20 cellular contexts compared by ENCODE assay signal in genomic region chr11:13280777-13281176, GRCh38. TPM values are rescaled to one million over a fixed set of nuclear protein-coding genes. Genes with fewer than 3 reads are reported as not detected.
DNase-seq lines count a peak whose midpoint lies in the region; ATAC-seq, FAIRE-seq and TF ChIP-seq lines count a peak whose summit lies in the region.
"Had no signal": no experiment of that assay in that cellular context is flagged by ENCODE, and none has a peak within 500 bp of the region (broad histone marks: within the 10 kb centered on the region; RNA-seq: fewer than 3 reads in every experiment).

No MANE protein-coding gene starts in this region.

- peaks cover 80% of the 10 kb centered on the region for H3K4me1 Mint-ChIP-seq in activated T-cell treated with anti-CD3 and anti-CD28 coated beads, Interleukin-2, amount 50 U/mL, for 24 hours (ENCODE audit: low read depth)

- peaks cover 4% of the 10 kb centered on the region; the same call in 1 of the 2 replicates for H3K79me2 ChIP-seq in HCT116 (ENCODE audit: insufficient read depth, low read length)
- peaks cover 52% of the 10 kb centered on the region for H3K79me2 ChIP-seq in GM12878 (ENCODE audit: control insufficient read depth, insufficient read depth, low read length)

- no peak for TF ChIP-seq EP300 in GM12878 (IDR thresholded peaks at IDR 0.05; ENCODE audit: borderline replicate concordance in 1 of 2, control insufficient read depth in 1 of 2, low read depth in 2 of 2, low read length in 2 of 2)

- TF ChIP-seq POLR2A in HCT116 (IDR thresholded peaks at IDR 0.05; ENCODE audit: borderline replicate concordance, extremely low read depth, insufficient read depth, insufficient read length) (no peak), GM12878 (IDR thresholded peaks at IDR 0.05; ENCODE audit: low read depth, low read length) (no peak), gastrocnemius medialis (IDR thresholded peaks at IDR 0.05) (no peak)

- H3K9me3 Mint-ChIP-seq in activated T-cell treated with anti-CD3 and anti-CD28 coated beads, Interleukin-2, amount 50 U/mL, for 24 hours: no peaks in the 10 kb centered on the region

- TF ChIP-seq RAD21 in HCT116 (IDR thresholded peaks at IDR 0.05; ENCODE audit: low read depth): no peak
- no peak for TF ChIP-seq RAD21 in GM12878 (IDR thresholded peaks at IDR 0.05; ENCODE audit: insufficient read depth, low read depth, low read length)

- RAD21 ChIA-PET in HCT116 (lab: Charles Lee; ENCODE audit: low non-redundant PET in 1 of 2, low total read pairs in 2 of 2, uncharacterized antibody in 2 of 2, unreplicated experiment in 2 of 2) (no interaction called here), GM12878 (lab: Charles Lee; ENCODE audit: unreplicated experiment) (interaction anchor here (1.4 to 3.4 kb wide), 4 partner anchors 7 to 56 kb away, joined by 5 to 52 read pairs (median 16); no protein-coding TSS in a partner anchor)

- peaks cover 8% of the 10 kb centered on the region for H3K36me3 Mint-ChIP-seq in activated T-cell treated with anti-CD3 and anti-CD28 coated beads, Interleukin-2, amount 50 U/mL, for 24 hours (ENCODE audit: low read depth)

- DNase-seq in activated T-cell treated with anti-CD3 and anti-CD28 coated beads, Interleukin-2, amount 50 U/mL, for 24 hours: no peak
- no peak for DNase-seq in activated T-cell treated with anti-CD3 and anti-CD28 coated beads, Interleukin-2, amount 50 U/mL, for 48 hours
- DNase-seq in HCT116 (ENCODE audit: low read depth, low spot score) (no peak), GM12878 (ENCODE audit: low read depth, low spot score) (no peak), gastrocnemius medialis (no peak), HTR-8/SVneo (ENCODE audit: insufficient read length, low spot score) (no peak)
- DNase-seq: activated CD4-positive, alpha-beta T cell treated with anti-CD3 and anti-CD28 coated beads for 4 hours; GF-D8; NCI-H2171 treated with DMSO at 0.1 percent for 48 hours; NCI-H526; spleen; stimulated activated CD4-positive, alpha-beta T cell treated with anti-CD3 and anti-CD28 coated beads, Interleukin-4, amount 100 ng/mL, for 4 hours; substantia nigra had no signal

- SMC1A ChIA-PET in GM12878 (lab: Charles Lee; ENCODE audit: uncharacterized antibody, unreplicated experiment): interaction anchor here (1.3 to 3.4 kb wide), 12 partner anchors 8 to 64 kb away, joined by 3 to 77 read pairs (median 7); no protein-coding TSS in a partner anchor

- no TSS peak for BruUV-seq in HCT116 (replicated peaks; lab: Mats Ljungman, UMichigan)
- no TSS peak for BruUV-seq in GM12878 (replicated peaks; lab: Mats Ljungman, UMichigan)

- no peak for FAIRE-seq in GM12878 (lab: Jason Lieb, UNC)
- no peak for FAIRE-seq in HTR-8/SVneo (lab: Jason Lieb, UNC)
- FAIRE-seq: GM19239, TTC549 had no signal

- H3K36me3 ChIP-seq in HCT116 (ENCODE audit: control insufficient read depth in 1 of 2, insufficient read depth in 2 of 2, low read length in 2 of 2): no peaks in the 10 kb centered on the region
- H3K36me3 ChIP-seq in GM12878 (ENCODE audit: control insufficient read depth in 2 of 2, insufficient read depth in 2 of 2, low read length in 1 of 2): no peaks in the 10 kb centered on the region; a peak in 1 of 4 replicates
- no peaks in the 10 kb centered on the region for H3K36me3 ChIP-seq in gastrocnemius medialis
- H3K36me3 ChIP-seq: vagina had no signal

- H3K27ac ChIP-seq in HCT116 (ENCODE audit: low read depth, low read length) (no peak overlapping the region), GM12878 (ENCODE audit: control insufficient read depth, insufficient read depth) (no peak overlapping the region), gastrocnemius medialis (peak overlapping the region; percentile 55 to 70 (median 57))
- H3K27ac ChIP-seq: C4-2B, spleen, vagina had no signal

- H3K27me3 ChIP-seq in HCT116 (ENCODE audit: insufficient read depth, low read length) (peaks cover 6% of the 10 kb centered on the region), GM12878 (replicated peaks in 1 of 2; ENCODE audit: control insufficient read depth in 2 of 2, insufficient read depth in 2 of 2, low read length in 1 of 2) (peaks cover 0 to 3% of the 10 kb centered on the region in 2 experiments; a peak in 1 of 4 replicates), gastrocnemius medialis (no peaks in the 10 kb centered on the region)
- H3K27me3 ChIP-seq: vagina had no signal

- H3K4me3 ChIP-seq in HCT116 (replicated peaks in 1 of 2; ENCODE audit: low read depth in 1 of 2, low read length in 2 of 2) (no peak overlapping the region), GM12878 (peak overlapping the region; percentile 36; the same call in 1 of the 2 replicates), gastrocnemius medialis (no peak overlapping the region)
- H3K4me3 ChIP-seq: vagina had no signal

- H3K4me2 ChIP-seq in HCT116 (ENCODE audit: low read length): peak overlapping the region; percentile 40; the same call in 1 of the 2 replicates
- peak overlapping the region; percentile 17 for H3K4me2 ChIP-seq in GM12878 (ENCODE audit: control insufficient read depth, insufficient read depth)

- CTCF ChIA-PET in HCT116 (lab: Charles Lee) (no interaction called here), GM12878 (lab: Yijun Ruan, JAX) (interaction anchor here (1.4 to 4.2 kb wide), 7 partner anchors 15 to 104 kb away, joined by 4 to 69 read pairs (median 12); no protein-coding TSS in a partner anchor)

- no peak for ATAC-seq in HCT116
- no peak for ATAC-seq in GM12878
- ATAC-seq in gastrocnemius medialis: no peak
- ATAC-seq in HG03442 (IDR thresholded peaks at IDR 0.05; ENCODE audit: unreplicated experiment): no peak
- no peak for ATAC-seq in HG02884 (IDR thresholded peaks at IDR 0.05; ENCODE audit: unreplicated experiment)

- POLR2A ChIA-PET in HCT116 (lab: Charles Lee): no interaction called here
- POLR2A ChIA-PET in GM12878 (lab: Charles Lee): interaction anchor here (1.2 to 3.3 kb wide), 4 partner anchors 10 to 54 kb away, joined by 4 to 28 read pairs (median 18); no protein-coding TSS in a partner anchor

- H3K4me1 ChIP-seq in HCT116 (ENCODE audit: control insufficient read depth in 1 of 2, insufficient read depth in 2 of 2, low read length in 2 of 2): peaks cover 19 to 34% of the 10 kb centered on the region in 2 experiments
- peaks cover 2% of the 10 kb centered on the region; the same call in 1 of the 2 replicates for H3K4me1 ChIP-seq in GM12878 (ENCODE audit: control insufficient read depth, insufficient read depth, low read length)
- H3K4me1 ChIP-seq in gastrocnemius medialis: peaks cover 50 to 71% of the 10 kb centered on the region in 2 donors

- H3K27me3 Mint-ChIP-seq in activated T-cell treated with anti-CD3 and anti-CD28 coated beads, Interleukin-2, amount 50 U/mL, for 24 hours: no peaks in the 10 kb centered on the region

- H3K27ac Mint-ChIP-seq in activated T-cell treated with anti-CD3 and anti-CD28 coated beads, Interleukin-2, amount 50 U/mL, for 24 hours: peak overlapping the region; percentile 53

- H3K9me2 ChIP-seq in HCT116 (ENCODE audit: insufficient read depth): no peaks in the 10 kb centered on the region

- in situ Hi-C loops in GM12878 (cut with MboI) (no loop called here), gastrocnemius medialis (cut with MboI; ENCODE audit: low sequenced_read_pairs in 4 of 4) (loop anchor here in 1 of 4 donors (10.0 kb wide), 1 partner anchor 54 kb away; no protein-coding TSS in a partner anchor)

- no peak overlapping the region for H3K4me3 Mint-ChIP-seq in activated T-cell treated with anti-CD3 and anti-CD28 coated beads, Interleukin-2, amount 50 U/mL, for 24 hours

- H2AFZ ChIP-seq in HCT116 (ENCODE audit: low read depth, low read length, poor library complexity, severe bottlenecking) (no peak overlapping the region), GM12878 (ENCODE audit: control insufficient read depth, low read depth, low read length) (no peak overlapping the region)

- H3K9me3 ChIP-seq in HCT116 (ENCODE audit: control insufficient read depth in 1 of 2, insufficient read depth in 1 of 2, low read depth in 1 of 2, low read length in 2 of 2) (no peaks in the 10 kb centered on the region), GM12878 (replicated peaks; ENCODE audit: control insufficient read depth, insufficient read depth, low read length) (no peaks in the 10 kb centered on the region), gastrocnemius medialis (no peaks in the 10 kb centered on the region)
- H3K9me3 ChIP-seq: neutrophil, spleen, vagina had no signal

- intact Hi-C loops in HCT116 (cut with micrococcal nuclease): no loop called here
- intact Hi-C loops in GM12878 (cut with micrococcal nuclease; ENCODE audit: unreplicated experiment): no loop called here
- intact Hi-C loops in gastrocnemius medialis (cut with DNase I; ENCODE audit: low total_unique reads): no loop called here

- 72% methylated on average over 3 of the region's 3 CpGs for WGBS in GM12878 (ENCODE audit: insufficient coverage, insufficient replicate concordance, low lambda C conversion rate, missing lambda C conversion rate)

- H3K9ac ChIP-seq in HCT116 (ENCODE audit: low read length) (no peak overlapping the region), GM12878 (ENCODE audit: control insufficient read depth, insufficient read depth, low read length) (no peak overlapping the region)

- H4K20me1 ChIP-seq in HCT116 (ENCODE audit: insufficient read depth) (no peaks in the 10 kb centered on the region), GM12878 (ENCODE audit: control insufficient read depth, insufficient read depth) (no peaks in the 10 kb centered on the region)

- TF ChIP-seq CTCF in HCT116 (IDR thresholded peaks at IDR 0.05 in 2 of 3, conservative IDR thresholded peaks at IDR 0.05 in 1 of 3; ENCODE audit: borderline replicate concordance in 1 of 3, insufficient read depth in 1 of 3, low read depth in 2 of 3, low read length in 2 of 3) (no peak), GM12878 (IDR thresholded peaks at IDR 0.05 in 2 of 3, conservative IDR thresholded peaks at IDR 0.05 in 1 of 3; ENCODE audit: control insufficient read depth in 2 of 3, extremely low read depth in 1 of 3, insufficient read depth in 1 of 3, low read depth in 3 of 3, low read length in 3 of 3) (no peak), gastrocnemius medialis (IDR thresholded peaks at IDR 0.05 in 4 of 5, conservative IDR thresholded peaks at IDR 0.05 in 1 of 5) (no peak)

RNA-seq across cellular contexts. Expression of gene BMAL1, which starts 3.2 kb away (rescaled TPM):
- total RNA-seq in HCT116 (2021; ENCODE audit: unreplicated experiment): 17.6 TPM
- polyA plus RNA-seq in HCT116 (2012): 6.5 and 7.8 TPM in 2 replicates
- 66.1 and 72.4 TPM in 2 replicates for total RNA-seq in GM12878 (2013; cell fraction: nucleolus; rRNA removed)
- total RNA-seq in GM12878 (2014; rRNA removed): 11.3 and 13.0 TPM in 2 replicates
- 13.8 and 15.4 TPM in 2 replicates for total RNA-seq in GM12878 (2014; rRNA removed; fragmentation: Illumina TruSeq; extraction: Trizol)
- 11.6 and 13.4 TPM in 2 replicates for total RNA-seq in GM12878 (2021)
- polyA plus RNA-seq in GM12878 (2011; ENCODE audit: low read depth): 18.1 TPM
- 40.6 and 48.9 TPM in 2 replicates for polyA plus RNA-seq in GM12878 (2011; rRNA removed)
- 15.6 and 17.6 TPM in 2 replicates for polyA plus RNA-seq in GM12878 (2011; cell fraction: cytosol; rRNA removed)
- polyA plus RNA-seq in GM12878 (2011; cell fraction: nucleus; rRNA removed): 119 and 146 TPM in 2 replicates
- 7.4 and 7.7 TPM in 2 replicates for polyA plus RNA-seq in GM12878 (2012)
- polyA plus RNA-seq in GM12878 (2014; fragmentation: Illumina TruSeq; extraction: Trizol): 16.1 and 23.7 TPM in 2 replicates
- 1 to 10 TPM; 3.5 to 4.6 TPM for polyA plus RNA-seq in GM12878 (2014; fragmentation: Nextera tagmentation; extraction: Ambion mirVana)
- 15.4 and 17.5 TPM in 2 replicates for polyA plus RNA-seq in GM12878 (2014; rRNA removed)
- polyA plus RNA-seq in GM12878 (2016; fragmentation: Nextera tagmentation; extraction: Ambion mirVana): 10 to 100 TPM; 12.0 to 14.2 TPM
- 37.3 and 46.3 TPM in 2 replicates for polyA minus RNA-seq in GM12878 (2011; rRNA and poly(A)+ RNA removed)
- polyA minus RNA-seq in GM12878 (2011; cell fraction: cytosol; rRNA and poly(A)+ RNA removed): 15.2 and 16.0 TPM in 2 replicates
- 55.7 and 73.1 TPM in 2 replicates for polyA minus RNA-seq in GM12878 (2011; cell fraction: nucleus; rRNA and poly(A)+ RNA removed)
- 10 to 100 TPM; 27.7 to 81.8 (median 41.0) TPM for total RNA-seq in gastrocnemius medialis

Comparison
In these comparisons a context has a peak if more than half of its experiments do, and no peak if none do; other contexts are left out.
1. H3K27ac ChIP-seq: peak in gastrocnemius medialis (4 of 4); none in HCT116 (single experiment) and GM12878 (single experiment).